In the genomic region with DNA sequence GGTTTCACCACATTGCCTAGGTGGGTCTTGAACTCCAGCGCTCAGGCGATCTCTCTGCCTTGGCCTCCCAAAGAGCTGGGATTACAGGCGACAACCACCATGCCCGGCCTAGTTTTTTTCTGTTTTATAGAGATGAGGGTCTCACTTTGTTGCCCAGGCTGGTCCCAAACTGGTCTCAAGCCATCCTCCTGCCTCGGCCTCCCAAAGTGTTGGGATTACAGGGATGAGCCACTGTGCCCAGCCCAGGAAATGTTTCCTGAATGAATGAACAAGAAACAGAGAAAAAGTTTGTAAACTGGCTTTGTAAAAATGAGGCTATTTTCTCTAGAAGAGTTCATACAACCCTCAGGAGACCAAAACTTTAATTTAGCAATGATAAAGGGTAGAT, we compare ENCODE assay signal across 1 cellular context.
A peak's percentile ranks its signal among the peaks of the same experiment; 100 is the strongest.
TF ChIP-seq lines count a peak whose summit lies in the region.

No MANE protein-coding gene starts in this region.

TF ChIP-seq in HepG2, 621 proteins besides CTCF, POLR2A, EP300 and RAD21 (continued from another document and continues in another):
- TF ChIP-seq, protein P1, sequence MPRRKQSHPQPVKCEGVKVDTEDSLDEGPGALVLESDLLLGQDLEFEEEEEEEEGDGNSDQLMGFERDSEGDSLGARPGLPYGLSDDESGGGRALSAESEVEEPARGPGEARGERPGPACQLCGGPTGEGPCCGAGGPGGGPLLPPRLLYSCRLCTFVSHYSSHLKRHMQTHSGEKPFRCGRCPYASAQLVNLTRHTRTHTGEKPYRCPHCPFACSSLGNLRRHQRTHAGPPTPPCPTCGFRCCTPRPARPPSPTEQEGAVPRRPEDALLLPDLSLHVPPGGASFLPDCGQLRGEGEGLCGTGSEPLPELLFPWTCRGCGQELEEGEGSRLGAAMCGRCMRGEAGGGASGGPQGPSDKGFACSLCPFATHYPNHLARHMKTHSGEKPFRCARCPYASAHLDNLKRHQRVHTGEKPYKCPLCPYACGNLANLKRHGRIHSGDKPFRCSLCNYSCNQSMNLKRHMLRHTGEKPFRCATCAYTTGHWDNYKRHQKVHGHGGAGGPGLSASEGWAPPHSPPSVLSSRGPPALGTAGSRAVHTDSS (CRISPR knock-in tag; conservative IDR thresholded peaks at IDR 0.05), result no peak
- TF ChIP-seq ZNF558 (CRISPR knock-in tag; IDR thresholded peaks at IDR 0.05; ENCODE audit: borderline replicate concordance) (no peak), NFIB (CRISPR knock-in tag; IDR thresholded peaks at IDR 0.05; ENCODE audit: borderline replicate concordance) (no peak), ARNT (IDR thresholded peaks at IDR 0.05) (no peak), MIXL1 (CRISPR knock-in tag; IDR thresholded peaks at IDR 0.05) (no peak), ZNF564 (CRISPR knock-in tag; IDR thresholded peaks at IDR 0.05) (no peak), ZNF121 (CRISPR knock-in tag; IDR thresholded peaks at IDR 0.05) (peak; percentile 66; the same call in 1 of the 2 replicates), ZNF296 (CRISPR knock-in tag; conservative IDR thresholded peaks at IDR 0.05) (no peak), ZNF276 (CRISPR knock-in tag; IDR thresholded peaks at IDR 0.05; ENCODE audit: low read depth) (0 out of 2 replicates have a peak, but pooled peaks have one; percentile 2), ZNF569 (CRISPR knock-in tag; IDR thresholded peaks at IDR 0.05; ENCODE audit: borderline replicate concordance) (no peak), MLXIP (CRISPR knock-in tag; IDR thresholded peaks at IDR 0.05; ENCODE audit: borderline replicate concordance) (no peak), SALL2 (CRISPR knock-in tag; IDR thresholded peaks at IDR 0.05) (no peak), ELF4 (CRISPR knock-in tag; IDR thresholded peaks at IDR 0.05; ENCODE audit: borderline replicate concordance) (no peak), ATF1 (CRISPR knock-in tag; IDR thresholded peaks at IDR 0.05) (no peak), SMYD3 (CRISPR knock-in tag; IDR thresholded peaks at IDR 0.05) (no peak), TFDP1 (CRISPR knock-in tag; IDR thresholded peaks at IDR 0.05; ENCODE audit: borderline replicate concordance) (no peak), GATA4 (IDR thresholded peaks at IDR 0.05; ENCODE audit: borderline replicate concordance, low read depth) (no peak), ZNF350 (CRISPR knock-in tag; IDR thresholded peaks at IDR 0.05; ENCODE audit: borderline replicate concordance, low read depth) (no peak), GABPB1 (CRISPR knock-in tag; IDR thresholded peaks at IDR 0.05) (no peak), POGZ (CRISPR knock-in tag; IDR thresholded peaks at IDR 0.05) (no peak), ZNF281 (CRISPR knock-in tag; IDR thresholded peaks at IDR 0.05; ENCODE audit: borderline replicate concordance) (no peak), XBP1 (CRISPR knock-in tag; IDR thresholded peaks at IDR 0.05) (no peak), MXD4 (CRISPR knock-in tag; IDR thresholded peaks at IDR 0.05) (no peak), NFATC3 (CRISPR knock-in tag; IDR thresholded peaks at IDR 0.05) (no peak), ZNF101 (CRISPR knock-in tag; IDR thresholded peaks at IDR 0.05; ENCODE audit: borderline replicate concordance, low read depth) (no peak), ZFP36L1 (CRISPR knock-in tag; IDR thresholded peaks at IDR 0.05) (0 out of 2 replicates have a peak, but pooled peaks have one; percentile 8), MEIS1 (CRISPR knock-in tag; IDR thresholded peaks at IDR 0.05; ENCODE audit: borderline replicate concordance) (no peak), PHF20 (CRISPR knock-in tag; IDR thresholded peaks at IDR 0.05) (no peak), SRSF9 (IDR thresholded peaks at IDR 0.05; ENCODE audit: borderline replicate concordance, insufficient read depth, low read depth, low read length, poor library complexity, severe bottlenecking) (no peak), TRAFD1 (CRISPR knock-in tag; IDR thresholded peaks at IDR 0.05; ENCODE audit: borderline replicate concordance) (no peak), ZNF572 (CRISPR knock-in tag; IDR thresholded peaks at IDR 0.05) (no peak), EEA1 (CRISPR knock-in tag; IDR thresholded peaks at IDR 0.05; ENCODE audit: borderline replicate concordance) (no peak), ZNF597 (CRISPR knock-in tag; IDR thresholded peaks at IDR 0.05) (no peak), ZMYM2 (CRISPR knock-in tag; IDR thresholded peaks at IDR 0.05) (no peak)
- TF ChIP-seq, protein P2, sequence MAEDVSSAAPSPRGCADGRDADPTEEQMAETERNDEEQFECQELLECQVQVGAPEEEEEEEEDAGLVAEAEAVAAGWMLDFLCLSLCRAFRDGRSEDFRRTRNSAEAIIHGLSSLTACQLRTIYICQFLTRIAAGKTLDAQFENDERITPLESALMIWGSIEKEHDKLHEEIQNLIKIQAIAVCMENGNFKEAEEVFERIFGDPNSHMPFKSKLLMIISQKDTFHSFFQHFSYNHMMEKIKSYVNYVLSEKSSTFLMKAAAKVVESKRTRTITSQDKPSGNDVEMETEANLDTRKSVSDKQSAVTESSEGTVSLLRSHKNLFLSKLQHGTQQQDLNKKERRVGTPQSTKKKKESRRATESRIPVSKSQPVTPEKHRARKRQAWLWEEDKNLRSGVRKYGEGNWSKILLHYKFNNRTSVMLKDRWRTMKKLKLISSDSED (CRISPR knock-in tag; IDR thresholded peaks at IDR 0.05), result no peak
- TF ChIP-seq, protein P3, sequence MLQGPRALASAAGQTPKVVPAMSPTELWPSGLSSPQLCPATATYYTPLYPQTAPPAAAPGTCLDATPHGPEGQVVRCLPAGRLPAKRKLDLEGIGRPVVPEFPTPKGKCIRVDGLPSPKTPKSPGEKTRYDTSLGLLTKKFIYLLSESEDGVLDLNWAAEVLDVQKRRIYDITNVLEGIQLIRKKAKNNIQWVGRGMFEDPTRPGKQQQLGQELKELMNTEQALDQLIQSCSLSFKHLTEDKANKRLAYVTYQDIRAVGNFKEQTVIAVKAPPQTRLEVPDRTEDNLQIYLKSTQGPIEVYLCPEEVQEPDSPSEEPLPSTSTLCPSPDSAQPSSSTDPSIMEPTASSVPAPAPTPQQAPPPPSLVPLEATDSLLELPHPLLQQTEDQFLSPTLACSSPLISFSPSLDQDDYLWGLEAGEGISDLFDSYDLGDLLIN (CRISPR knock-in tag; IDR thresholded peaks at IDR 0.05; ENCODE audit: borderline replicate concordance), result no peak
- TF ChIP-seq, protein P4, sequence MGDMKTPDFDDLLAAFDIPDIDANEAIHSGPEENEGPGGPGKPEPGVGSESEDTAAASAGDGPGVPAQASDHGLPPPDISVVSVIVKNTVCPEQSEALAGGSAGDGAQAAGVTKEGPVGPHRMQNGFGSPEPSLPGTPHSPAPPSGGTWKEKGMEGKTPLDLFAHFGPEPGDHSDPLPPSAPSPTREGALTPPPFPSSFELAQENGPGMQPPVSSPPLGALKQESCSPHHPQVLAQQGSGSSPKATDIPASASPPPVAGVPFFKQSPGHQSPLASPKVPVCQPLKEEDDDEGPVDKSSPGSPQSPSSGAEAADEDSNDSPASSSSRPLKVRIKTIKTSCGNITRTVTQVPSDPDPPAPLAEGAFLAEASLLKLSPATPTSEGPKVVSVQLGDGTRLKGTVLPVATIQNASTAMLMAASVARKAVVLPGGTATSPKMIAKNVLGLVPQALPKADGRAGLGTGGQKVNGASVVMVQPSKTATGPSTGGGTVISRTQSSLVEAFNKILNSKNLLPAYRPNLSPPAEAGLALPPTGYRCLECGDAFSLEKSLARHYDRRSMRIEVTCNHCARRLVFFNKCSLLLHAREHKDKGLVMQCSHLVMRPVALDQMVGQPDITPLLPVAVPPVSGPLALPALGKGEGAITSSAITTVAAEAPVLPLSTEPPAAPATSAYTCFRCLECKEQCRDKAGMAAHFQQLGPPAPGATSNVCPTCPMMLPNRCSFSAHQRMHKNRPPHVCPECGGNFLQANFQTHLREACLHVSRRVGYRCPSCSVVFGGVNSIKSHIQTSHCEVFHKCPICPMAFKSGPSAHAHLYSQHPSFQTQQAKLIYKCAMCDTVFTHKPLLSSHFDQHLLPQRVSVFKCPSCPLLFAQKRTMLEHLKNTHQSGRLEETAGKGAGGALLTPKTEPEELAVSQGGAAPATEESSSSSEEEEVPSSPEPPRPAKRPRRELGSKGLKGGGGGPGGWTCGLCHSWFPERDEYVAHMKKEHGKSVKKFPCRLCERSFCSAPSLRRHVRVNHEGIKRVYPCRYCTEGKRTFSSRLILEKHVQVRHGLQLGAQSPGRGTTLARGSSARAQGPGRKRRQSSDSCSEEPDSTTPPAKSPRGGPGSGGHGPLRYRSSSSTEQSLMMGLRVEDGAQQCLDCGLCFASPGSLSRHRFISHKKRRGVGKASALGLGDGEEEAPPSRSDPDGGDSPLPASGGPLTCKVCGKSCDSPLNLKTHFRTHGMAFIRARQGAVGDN (CRISPR knock-in tag; IDR thresholded peaks at IDR 0.05), result no peak
